In the genomic region with DNA sequence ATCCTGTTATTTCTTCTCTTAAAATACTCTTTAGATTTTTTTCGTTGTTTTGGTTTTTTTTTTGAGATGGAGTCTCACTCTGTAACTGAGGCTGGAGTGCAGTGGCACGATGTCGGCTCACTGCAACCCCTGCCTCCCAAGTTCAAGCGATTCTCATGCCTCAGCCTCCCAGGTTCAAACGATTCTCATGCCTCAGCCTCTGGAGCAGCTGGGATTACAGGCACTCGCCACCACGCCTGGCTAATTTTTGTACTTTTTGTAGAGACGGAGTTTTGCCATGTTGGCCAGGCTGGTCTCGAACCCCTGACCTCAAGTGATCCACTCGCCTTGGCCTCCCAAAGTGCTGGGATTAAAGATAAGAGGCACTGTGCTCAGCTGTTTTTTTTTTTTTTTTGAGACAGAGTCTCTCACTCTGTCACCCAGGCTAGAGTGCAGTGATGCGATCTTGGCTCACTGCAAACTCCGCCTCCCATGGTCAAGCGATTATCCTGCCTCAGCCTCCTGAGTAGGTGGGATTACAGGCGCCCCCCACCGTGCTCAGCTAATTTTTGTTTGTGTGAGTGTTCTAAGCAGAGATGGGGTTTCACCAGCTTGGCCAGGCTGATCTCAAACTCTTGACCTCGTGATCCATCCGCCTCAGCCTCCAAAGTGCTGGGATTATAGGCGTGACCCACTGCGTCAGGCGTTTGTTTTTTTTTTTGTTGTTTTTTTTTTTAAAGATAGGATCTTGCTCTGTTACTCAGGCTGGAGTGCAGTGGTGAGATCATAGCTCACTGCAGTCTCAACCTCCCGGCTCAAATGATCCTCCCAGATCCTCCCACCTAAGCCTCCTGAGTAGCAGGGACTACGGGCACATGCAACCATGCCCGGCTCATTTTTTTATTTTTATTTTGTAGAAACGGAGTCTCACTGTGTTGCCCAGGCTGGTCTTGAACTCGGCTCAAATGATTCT, we compare ENCODE assay signal across 8 cellular contexts. TPM values are rescaled to one million over a fixed set of nuclear protein-coding genes. Genes with fewer than 3 reads are reported as not detected.
A peak's percentile ranks its signal among the peaks of the same experiment; 100 is the strongest.
DNase-seq lines count a peak whose midpoint lies in the region; ATAC-seq and TF ChIP-seq lines count a peak whose summit lies in the region.
"Not testable (repeated sequence)": the region's sequence is repeated elsewhere in the genome, so short reads cannot be mapped to it uniquely, and the experiment has no call there.

No MANE protein-coding gene starts in this region.

- H3K4me1 ChIP-seq in endodermal cell (ENCODE audit: control insufficient read depth, insufficient read depth, low read length); mesendoderm (ENCODE audit: control insufficient read depth, low read depth, low read length): not testable (repeated sequence)
- peaks cover 16% of the 10 kb centered on the region for H3K4me1 ChIP-seq in smooth muscle cell (ENCODE audit: low read depth)

- not testable (repeated sequence) for H3K27me3 Mint-ChIP-seq in CD4-positive, alpha-beta T cell; activated B cell treated with CpG ODN at 0.5 μM for 24 hours; activated naive CD8-positive, alpha-beta T cell; endodermal cell (ENCODE audit: insufficient read depth)

- H3K36me3 ChIP-seq in endodermal cell (ENCODE audit: control insufficient read depth, insufficient read depth, low read length); mesendoderm (ENCODE audit: control insufficient read depth, insufficient read depth, low read length); smooth muscle cell (ENCODE audit: low read depth): not testable (repeated sequence)

- not testable (repeated sequence) for H2AFZ ChIP-seq in smooth muscle cell (ENCODE audit: low read depth)

- not testable (repeated sequence) for H2BK120ac ChIP-seq in mesendoderm (ENCODE audit: low read depth, low read length)

- not testable (repeated sequence) for H4K5ac ChIP-seq in mesendoderm (ENCODE audit: low read length)

- peak overlapping the region; percentile 69 for H3K27ac Mint-ChIP-seq in CD4-positive, alpha-beta T cell
- H3K27ac Mint-ChIP-seq in activated B cell treated with CpG ODN at 0.5 μM for 24 hours (peak overlapping the region; percentile 63), endodermal cell (peak overlapping the region; percentile 74)
- peak overlapping the region; percentile 64 for H3K27ac Mint-ChIP-seq in activated naive CD8-positive, alpha-beta T cell

- peaks cover 15% of the 10 kb centered on the region for H3K79me1 ChIP-seq in mesendoderm (ENCODE audit: low read length)

- peaks cover 92% of the 10 kb centered on the region for H3K4me1 Mint-ChIP-seq in CD4-positive, alpha-beta T cell (ENCODE audit: low read depth)
- H3K4me1 Mint-ChIP-seq in activated B cell treated with CpG ODN at 0.5 μM for 24 hours (peaks cover 94% of the 10 kb centered on the region), endodermal cell (peaks cover 50% of the 10 kb centered on the region)
- peaks cover 89% of the 10 kb centered on the region for H3K4me1 Mint-ChIP-seq in activated naive CD8-positive, alpha-beta T cell (ENCODE audit: low read depth)

- peaks cover 47% of the 10 kb centered on the region for H3K79me2 ChIP-seq in mesendoderm (ENCODE audit: control insufficient read depth, insufficient read depth, low read length)
- peaks cover 87% of the 10 kb centered on the region for H3K79me2 ChIP-seq in smooth muscle cell (ENCODE audit: low read depth)

- H3K27me3 ChIP-seq in CD4-positive, alpha-beta T cell (ENCODE audit: control insufficient read depth, insufficient read depth, low read length); endodermal cell (ENCODE audit: control insufficient read depth, insufficient read depth, low read length, poor library complexity, severe bottlenecking); mesendoderm (ENCODE audit: insufficient read depth, low read length, poor library complexity); smooth muscle cell (ENCODE audit: low read depth): not testable (repeated sequence)

- intact Hi-C loops in CD4-positive, alpha-beta T cell (cut with DNase I, micrococcal nuclease): loop anchor here in 1 of 2 experiments (5.0 kb wide), 1 partner anchor 36 kb away; no protein-coding TSS in a partner anchor
- intact Hi-C loops in activated B cell treated with CpG ODN at 0.5 μM for 24 hours (cut with micrococcal nuclease): not testable (repeated sequence)

- CTCF ChIA-PET in CD4-positive, alpha-beta T cell (lab: Charles Lee): interaction anchor here (0.5 to 1.1 kb wide), 2 partner anchors 10 to 43 kb away, joined by 3 read pairs; no protein-coding TSS in a partner anchor
- CTCF ChIA-PET in activated B cell treated with CpG ODN at 0.5 μM for 24 hours (lab: Charles Lee): not testable (repeated sequence)

- ATAC-seq in CD4-positive, alpha-beta T cell (ENCODE audit: poor library complexity); activated B cell treated with CpG ODN at 0.5 μM for 24 hours (ENCODE audit: low read depth): not testable (repeated sequence)

- not testable (repeated sequence) for H3K56ac ChIP-seq in mesendoderm (ENCODE audit: low read length)

- H3K27ac ChIP-seq in CD4-positive, alpha-beta T cell (ENCODE audit: low read depth, low read length); endodermal cell (ENCODE audit: low read depth, low read length); mesendoderm (ENCODE audit: low read depth, low read length): not testable (repeated sequence)
- H3K27ac ChIP-seq in smooth muscle cell (ENCODE audit: low read depth): peak overlapping the region; percentile 25

- TF ChIP-seq CTCF in CD4-positive, alpha-beta T cell (IDR thresholded peaks at IDR 0.05); activated B cell treated with CpG ODN at 0.5 μM for 24 hours (IDR thresholded peaks at IDR 0.05); endodermal cell (conservative IDR thresholded peaks at IDR 0.05); smooth muscle cell (IDR thresholded peaks at IDR 0.05; ENCODE audit: borderline replicate concordance, insufficient read depth, poor library complexity, severe bottlenecking): not testable (repeated sequence)

- not testable (repeated sequence) for H3K4me3 Mint-ChIP-seq in CD4-positive, alpha-beta T cell; activated B cell treated with CpG ODN at 0.5 μM for 24 hours; endodermal cell
- H3K4me3 Mint-ChIP-seq in activated naive CD8-positive, alpha-beta T cell: peak overlapping the region; percentile 7

- DNase-seq in CD4-positive, alpha-beta T cell; activated B cell treated with CpG ODN at 0.5 μM for 24 hours; smooth muscle cell (lab: John Stamatoyannopoulos, UW; ENCODE audit: unreplicated experiment): not testable (repeated sequence)
- DNase-seq in HUDEP-2 (lab: John Stamatoyannopoulos, UW; ENCODE audit: unreplicated experiment in 76 of 76) (peak in 43 of 76 experiments; percentile 7 to 72 (median 29)), OCI-M1 (lab: John Stamatoyannopoulos, UW) (peak; percentile 80), endodermal cell (peak; percentile 95), mesendoderm (peak; percentile 89)

- POLR2A ChIA-PET in CD4-positive, alpha-beta T cell (lab: Charles Lee): interaction anchor here (0.6 kb wide), 1 partner anchor 79 kb away, joined by 4 read pairs; a partner anchor contains a TSS
- POLR2A ChIA-PET in activated B cell treated with CpG ODN at 0.5 μM for 24 hours (lab: Charles Lee): interaction anchor here (0.5 to 2.4 kb wide), 7 partner anchors 9 to 709 kb away, joined by 3 to 9 read pairs (median 5); no protein-coding TSS in a partner anchor

- H2BK15ac ChIP-seq in mesendoderm (replicated peaks; ENCODE audit: low read depth): not testable (repeated sequence)

- H3K18ac ChIP-seq in mesendoderm (ENCODE audit: low read length): not testable (repeated sequence)

- H3K23ac ChIP-seq in mesendoderm (ENCODE audit: low read length): not testable (repeated sequence)

- not testable (repeated sequence) for H3K4me3 ChIP-seq in endodermal cell (ENCODE audit: low read length); mesendoderm (ENCODE audit: low read length); smooth muscle cell

- not testable (repeated sequence) for H2BK5ac ChIP-seq in mesendoderm (ENCODE audit: low read length)

- H3F3A ChIP-seq in smooth muscle cell (ENCODE audit: low read depth): peaks cover 12% of the 10 kb centered on the region

- not testable (repeated sequence) for H3K9me3 ChIP-seq in CD4-positive, alpha-beta T cell (ENCODE audit: control insufficient read depth, low read length); endodermal cell (ENCODE audit: control insufficient read depth, low read length); smooth muscle cell (replicated peaks; ENCODE audit: low read depth)

- H2AK5ac ChIP-seq in mesendoderm (ENCODE audit: low read length): not testable (repeated sequence)

- not testable (repeated sequence) for H3K4me2 ChIP-seq in mesendoderm (ENCODE audit: low read length); smooth muscle cell

- peaks cover 33% of the 10 kb centered on the region for H3K36me3 Mint-ChIP-seq in CD4-positive, alpha-beta T cell (ENCODE audit: low read depth)
- H3K36me3 Mint-ChIP-seq in activated B cell treated with CpG ODN at 0.5 μM for 24 hours (ENCODE audit: low read depth): peaks cover 38% of the 10 kb centered on the region
- not testable (repeated sequence) for H3K36me3 Mint-ChIP-seq in activated naive CD8-positive, alpha-beta T cell; endodermal cell (ENCODE audit: low read depth)

- peaks cover 100% of the 10 kb centered on the region for H4K20me1 ChIP-seq in smooth muscle cell (ENCODE audit: low read depth)

- H3K9ac ChIP-seq in endodermal cell (ENCODE audit: extremely low read depth, low read length, poor library complexity, severe bottlenecking); mesendoderm (ENCODE audit: low read length); smooth muscle cell (ENCODE audit: low read depth): not testable (repeated sequence)

- not testable (repeated sequence) for H3K9me3 Mint-ChIP-seq in CD4-positive, alpha-beta T cell; activated B cell treated with CpG ODN at 0.5 μM for 24 hours; activated naive CD8-positive, alpha-beta T cell (ENCODE audit: low read depth); endodermal cell

- WGBS in endodermal cell (ENCODE audit: insufficient coverage in 1 of 2, insufficient read length in 1 of 2), 2 experiments: 74 to 78% methylated on average over 17 to 25 of the region's 25 CpGs
- no CpG with 5 or more reads among the region's 25 CpGs for WGBS in mesendoderm (ENCODE audit: extremely low coverage, insufficient coverage, low lambda C conversion rate)
- 56% methylated on average over 25 of the region's 25 CpGs for WGBS in smooth muscle cell (ENCODE audit: low lambda C conversion rate)

- H3K4ac ChIP-seq in mesendoderm (ENCODE audit: low read depth, low read length): not testable (repeated sequence)

- H4K8ac ChIP-seq in mesendoderm (ENCODE audit: low read depth, low read length): not testable (repeated sequence)

RNA-seq across cellular contexts. Expression of a gene that starts 37.4 kb away (rescaled TPM):
- total RNA-seq in CD4-positive, alpha-beta T cell: 10 to 100 TPM; 88.8 to 92.6 TPM
- total RNA-seq in activated B cell treated with CpG ODN at 0.5 μM for 24 hours (307 and 320 TPM in 2 replicates), endodermal cell (10 to 100 TPM; 85.5 to 86.6 TPM), smooth muscle cell (62.4 and 76.5 TPM in 2 replicates)
- 68.0 TPM for polyA plus RNA-seq in endodermal cell (2013, experiment 1 of 2)
- 56.4 TPM for polyA plus RNA-seq in endodermal cell (2013, experiment 2 of 2)
- polyA plus RNA-seq in mesendoderm (2013, experiment 1 of 2): 144 TPM
- polyA plus RNA-seq in mesendoderm (2013, experiment 2 of 2): 132 TPM
- polyA plus RNA-seq in smooth muscle cell: 80.1 and 83.2 TPM in 2 replicates
